In genomic region chr4:188372051-188372450, GRCh38 we compare ENCODE assay signal across 19 cellular contexts.
A peak's percentile ranks its signal among the peaks of the same experiment; 100 is the strongest.
DNase-seq lines count a peak whose midpoint lies in the region; ATAC-seq and TF ChIP-seq lines count a peak whose summit lies in the region.
"Had no signal": no experiment of that assay in that cellular context is flagged by ENCODE, and none has a peak within 500 bp of the region (broad histone marks: within the 10 kb centered on the region; RNA-seq: fewer than 3 reads in every experiment).

No MANE protein-coding gene starts in this region.

- no peak overlapping the region for H2AK5ac ChIP-seq in IMR-90 (ENCODE audit: low read depth, low read length)

- H3K36me3 ChIP-seq in IMR-90 (ENCODE audit: control insufficient read depth, insufficient read depth, low read length): no peaks in the 10 kb centered on the region
- H3K36me3 ChIP-seq: BLaER1, colonic mucosa, lower lobe of right lung, thoracic aorta had no signal

- H3K18ac ChIP-seq in IMR-90 (ENCODE audit: low read depth, low read length): no peak overlapping the region

- no peak overlapping the region for H3K14ac ChIP-seq in IMR-90 (replicated peaks; ENCODE audit: low read depth, low read length)

- H2BK20ac ChIP-seq in IMR-90 (ENCODE audit: low read depth, low read length): no peak overlapping the region

- H3K9ac ChIP-seq in IMR-90 (ENCODE audit: low read depth, low read length): no peak overlapping the region
- H3K9ac ChIP-seq: BLaER1 had no signal

- no peaks in the 10 kb centered on the region for H4K20me1 ChIP-seq in IMR-90 (ENCODE audit: insufficient read depth, low read length)
- H4K20me1 ChIP-seq: BLaER1 had no signal

- POLR2A ChIA-PET in IMR-90 (lab: Charles Lee; ENCODE audit: unreplicated experiment): no interaction called here

- no peak for TF ChIP-seq CTCF in AG10803 (conservative IDR thresholded peaks at IDR 0.05; ENCODE audit: low read length)
- no peak for TF ChIP-seq CTCF in IMR-90 (conservative IDR thresholded peaks at IDR 0.05; ENCODE audit: low read depth, low read length)
- TF ChIP-seq CTCF in GM20000 (IDR thresholded peaks at IDR 0.05; ENCODE audit: extremely low read depth, missing control alignments): no peak

- H4K8ac ChIP-seq in IMR-90 (ENCODE audit: low read depth in 2 of 2, low read length in 2 of 2): no peak overlapping the region; a peak in 1 of 4 replicates

- peak; percentile 60 for ATAC-seq in IMR-90 (ENCODE audit: low read depth)
- ATAC-seq in GM18502 (IDR thresholded peaks at IDR 0.05; ENCODE audit: poor library complexity, unreplicated experiment): no peak
- no peak for ATAC-seq in HG02678 (IDR thresholded peaks at IDR 0.05; ENCODE audit: unreplicated experiment)
- ATAC-seq: lower lobe of right lung had no signal

- H2BK120ac ChIP-seq in IMR-90 (ENCODE audit: low read depth, low read length): no peak overlapping the region

- CTCF ChIA-PET in IMR-90 (lab: Yijun Ruan, JAX): no interaction called here

- dilution Hi-C loops in IMR-90 (cut with HindIII; ENCODE audit: low sequenced_read_pairs, unreplicated experiment): no loop called here

- no peaks in the 10 kb centered on the region for H3K27me3 ChIP-seq in IMR-90 (ENCODE audit: control insufficient read depth, insufficient read depth, low read length)
- H3K27me3 ChIP-seq: BLaER1, colonic mucosa had no signal

- H3K23ac ChIP-seq in IMR-90 (ENCODE audit: low read depth, low read length): no peak overlapping the region

- no peak overlapping the region for H2BK15ac ChIP-seq in IMR-90 (ENCODE audit: low read depth, low read length)

- no peak for TF ChIP-seq RAD21 in IMR-90 (IDR thresholded peaks at IDR 0.05; ENCODE audit: low read length)

- no peak overlapping the region for H2BK5ac ChIP-seq in IMR-90 (ENCODE audit: low read depth, low read length, poor library complexity, severe bottlenecking)

- H4K5ac ChIP-seq in IMR-90 (ENCODE audit: low read depth, low read length): no peak overlapping the region

- peak; percentile 31 for DNase-seq in AG10803 (ENCODE audit: low read depth)
- DNase-seq in IMR-90: peak; percentile 73
- peak; percentile 12 for DNase-seq in astrocyte of the hippocampus (ENCODE audit: low read depth, low spot score)
- peak; percentile 58 for DNase-seq in iris pigment epithelial cell (ENCODE audit: low read depth)
- DNase-seq in GM20000 (ENCODE audit: low spot score): no peak
- no peak for DNase-seq in activated T-cell treated with anti-CD3 and anti-CD28 coated beads, Interleukin-2, amount 50 U/mL, for 48 hours
- DNase-seq: activated CD4-positive, alpha-beta T cell treated with anti-CD3 and anti-CD28 coated beads for 1 hour; colonic mucosa; immature natural killer cell; lower lobe of right lung; naive B cell; NCI-H2029; NCI-H446; posterior cingulate gyrus had no signal

- no peak overlapping the region for H4K91ac ChIP-seq in IMR-90 (ENCODE audit: insufficient read depth, low read depth, low read length)

- H3K9me1 ChIP-seq in IMR-90 (ENCODE audit: insufficient read depth, low read length): no peaks in the 10 kb centered on the region

- H3K9me3 ChIP-seq in IMR-90 (ENCODE audit: control insufficient read depth, insufficient read depth, low read length): peaks cover 5% of the 10 kb centered on the region
- H3K9me3 ChIP-seq: colonic mucosa, lower lobe of right lung, thoracic aorta had no signal

- H3K79me1 ChIP-seq in IMR-90 (ENCODE audit: low read depth in 1 of 2, low read length in 2 of 2): no peaks in the 10 kb centered on the region

- H2AFZ ChIP-seq in IMR-90 (replicated peaks; ENCODE audit: low read length, poor library complexity): no peak overlapping the region

- H3K4ac ChIP-seq in IMR-90 (ENCODE audit: low read depth, low read length): no peak overlapping the region

- 0 out of 2 replicates have a peak overlapping the region, but pooled peaks have one; percentile 13 for H3K4me2 ChIP-seq in IMR-90 (ENCODE audit: low read depth, low read length)
- H3K4me2 ChIP-seq: BLaER1, smooth muscle cell had no signal

- WGBS in IMR-90 (ENCODE audit: extremely low coverage in 2 of 2, insufficient read length in 1 of 2), 2 experiments: no CpG with 5 or more reads among the region's 1 CpG

- H3K4me3 ChIP-seq in AG10803 (ENCODE audit: low read length) (no peak overlapping the region), IMR-90 (ENCODE audit: insufficient read depth, low read depth, low read length) (no peak overlapping the region)
- H3K4me3 ChIP-seq: BLaER1, colonic mucosa, lower lobe of right lung, smooth muscle cell, thoracic aorta had no signal

- no TSS peak for BruUV-seq in IMR-90 (replicated peaks; lab: Mats Ljungman, UMichigan)

- H3K27ac ChIP-seq in IMR-90 (ENCODE audit: insufficient read depth, low read length): no peak overlapping the region
- H3K27ac ChIP-seq: BLaER1, colonic mucosa, lower lobe of right lung, thoracic aorta had no signal

- TF ChIP-seq POLR2A in IMR-90 (IDR thresholded peaks at IDR 0.05; ENCODE audit: low read depth, low read length): no peak

- H2AK9ac ChIP-seq in IMR-90 (replicated peaks; ENCODE audit: low read depth, low read length, poor library complexity): no peak overlapping the region

- no peaks in the 10 kb centered on the region for H3K4me1 ChIP-seq in IMR-90 (ENCODE audit: control insufficient read depth, insufficient read depth, low read length)
- H3K4me1 ChIP-seq: BLaER1, colonic mucosa, lower lobe of right lung had no signal

- in situ Hi-C loops in IMR-90 (cut with MboI; ENCODE audit: low sequenced_read_pairs): no loop called here

- no peak overlapping the region for H3K56ac ChIP-seq in IMR-90 (ENCODE audit: extremely low read depth, insufficient read depth, low read length)

- intact Hi-C loops in IMR-90 (cut with micrococcal nuclease): loop anchor here (10.0 kb wide), 1 partner anchor 767 kb away; no protein-coding TSS in a partner anchor

TF ChIP-seq in IMR-90, 13 proteins besides CTCF, POLR2A, EP300 and RAD21:
- TF ChIP-seq CEBPB (IDR thresholded peaks at IDR 0.05; ENCODE audit: low read depth, low read length): no peak
- TF ChIP-seq BHLHE40 (IDR thresholded peaks at IDR 0.05; ENCODE audit: low read depth, low read length): peak; percentile 36; the same call in 1 of the 2 replicates
- TF ChIP-seq RCOR1 (IDR thresholded peaks at IDR 0.05; ENCODE audit: insufficient replicate concordance, low read length): no peak
- TF ChIP-seq NFE2L2 (IDR thresholded peaks at IDR 0.05; ENCODE audit: low read depth, low read length): no peak
- TF ChIP-seq USF2 (IDR thresholded peaks at IDR 0.05; ENCODE audit: low read depth, low read length): no peak
- TF ChIP-seq CHD1 (IDR thresholded peaks at IDR 0.05; ENCODE audit: low read depth, low read length): no peak
- TF ChIP-seq MXI1 (IDR thresholded peaks at IDR 0.05; ENCODE audit: borderline replicate concordance, low read depth, low read length): no peak
- TF ChIP-seq MAFK (IDR thresholded peaks at IDR 0.05; ENCODE audit: low read depth, low read length): no peak
- TF ChIP-seq FOS (IDR thresholded peaks at IDR 0.05; ENCODE audit: low read depth, low read length): peak; percentile 56; the same call in 1 of the 2 replicates

Comparison
In these comparisons a context has a peak if more than half of its experiments do, and no peak if none do; other contexts are left out.
1. DNase-seq: peak in AG10803 (single experiment), IMR-90 (single experiment), astrocyte of the hippocampus (single experiment) and iris pigment epithelial cell (single experiment); none in GM20000 (single experiment) and activated T-cell treated with anti-CD3 and anti-CD28 coated beads, Interleukin-2, amount 50 U/mL, for 48 hours (0 of 2).